Comparison of ENCODE assay signal across 23 cellular contexts in genomic region chr1:235375919-235376600, GRCh38. TPM values are rescaled to one million over a fixed set of nuclear protein-coding genes. Genes with fewer than 3 reads are reported as not detected.
A peak's percentile ranks its signal among the peaks of the same experiment; 100 is the strongest.
DNase-seq lines count a peak whose midpoint lies in the region; ATAC-seq, FAIRE-seq and TF ChIP-seq lines count a peak whose summit lies in the region.
"Had no signal": no experiment of that assay in that cellular context is flagged by ENCODE, and none has a peak within 500 bp of the region (broad histone marks: within the 10 kb centered on the region; RNA-seq: fewer than 3 reads in every experiment).

No MANE protein-coding gene starts in this region.

- ATAC-seq in foreskin keratinocyte = no peak
- ATAC-seq: A549 had no signal

- no peak overlapping the region for H3K4me3 Mint-ChIP-seq in MCF 10A (ENCODE audit: unreplicated experiment)
- peak overlapping the region in 1 of 5 experiments; percentile 17 for H3K4me3 Mint-ChIP-seq in brain
- H3K4me3 Mint-ChIP-seq: CD4-positive, alpha-beta T cell; HFFc6 had no signal

- CTCF ChIA-PET in MCF 10A (lab: Yijun Ruan, JAX) = interaction anchor here (0.6 to 3.6 kb wide), 6 partner anchors 14 to 459 kb away, joined by 3 to 9 read pairs (median 6); partner anchors contain the start of gene B3GALNT2
- CTCF ChIA-PET in GM10248 (lab: Yijun Ruan, JAX) = interaction anchor here (1.1 kb wide), 1 partner anchor 298 kb away, joined by 3 read pairs; no protein-coding TSS in a partner anchor

- no peak for TF ChIP-seq POLR2A in breast epithelium (IDR thresholded peaks at IDR 0.05)

- H3K4me3 ChIP-seq in breast epithelium (no peak overlapping the region), kidney (ENCODE audit: low read length in 2 of 2) (no peak overlapping the region)
- H3K4me3 ChIP-seq: A549, Peyer's patch, SJCRH30 had no signal

- BruUV-seq in MCF 10A (replicated peaks; lab: Mats Ljungman, UMichigan) = no TSS peak

- H3K27me3 ChIP-seq in breast epithelium (no peaks in the 10 kb centered on the region), foreskin keratinocyte (no peaks in the 10 kb centered on the region)
- H3K27me3 ChIP-seq: BE2C, Peyer's patch, SJCRH30 had no signal

- H3K9ac ChIP-seq in kidney (ENCODE audit: low read length in 2 of 2) = no peak overlapping the region

- H3K27ac Mint-ChIP-seq in MCF 10A (ENCODE audit: low read depth, unreplicated experiment) (peak overlapping the region; percentile 39), brain (peak overlapping the region in 3 of 5 experiments; percentile 4 to 73 (median 62))
- H3K27ac Mint-ChIP-seq: CD4-positive, alpha-beta T cell; HFFc6 had no signal

- no peaks in the 10 kb centered on the region for H3K27me3 Mint-ChIP-seq in MCF 10A (ENCODE audit: insufficient read depth, unreplicated experiment)
- H3K27me3 Mint-ChIP-seq in brain = no peaks in the 10 kb centered on the region
- H3K27me3 Mint-ChIP-seq: CD4-positive, alpha-beta T cell had no signal

- POLR2A ChIA-PET in MCF 10A (lab: Yijun Ruan, JAX) = interaction anchor here (0.6 to 1.5 kb wide), 4 partner anchors 9 to 625 kb away, joined by 3 to 7 read pairs (median 5); partner anchors contain the start of gene TBCE
- POLR2A ChIA-PET in GM10248 (lab: Yijun Ruan, JAX) = no interaction called here

- H3K36me3 ChIP-seq in breast epithelium (no peaks in the 10 kb centered on the region), kidney (ENCODE audit: control insufficient read depth in 1 of 2, insufficient read depth in 2 of 2, low read length in 2 of 2) (peaks cover 0 to 4% of the 10 kb centered on the region in 2 donors)

- H3K9me3 ChIP-seq in breast epithelium = no peaks in the 10 kb centered on the region
- H3K9me3 ChIP-seq in kidney (ENCODE audit: control insufficient read depth in 1 of 2, low read length in 2 of 2) = no peaks in the 10 kb centered on the region
- H3K9me3 ChIP-seq: A549, BE2C, Caco-2, Peyer's patch, SJCRH30 had no signal

- H3K36me3 Mint-ChIP-seq in MCF 10A (ENCODE audit: insufficient read depth, unreplicated experiment) = peaks cover 66% of the 10 kb centered on the region
- peaks cover 78% of the 10 kb centered on the region for H3K36me3 Mint-ChIP-seq in brain

- no peak for FAIRE-seq in kidney (lab: Jason Lieb, UNC)
- FAIRE-seq: A549, GM19239, H54 had no signal

- intact Hi-C loops in MCF 10A (cut with micrococcal nuclease) = no loop called here
- intact Hi-C loops in breast epithelium (cut with DNase I; ENCODE audit: low total_unique reads) = no loop called here
- intact Hi-C loops in kidney (cut with DNase I) = no loop called here

- TF ChIP-seq CTCF in MCF 10A (IDR thresholded peaks at IDR 0.05; ENCODE audit: unreplicated experiment) (no peak), breast epithelium (IDR thresholded peaks at IDR 0.05) (no peak), brain (conservative IDR thresholded peaks at IDR 0.05) (no peak), kidney (IDR thresholded peaks at IDR 0.05; ENCODE audit: borderline replicate concordance, extremely low read depth, insufficient read depth) (no peak), GM10248 (IDR thresholded peaks at IDR 0.05; ENCODE audit: control extremely low read depth, extremely low read depth, low read depth, missing control alignments) (no peak), foreskin keratinocyte (conservative IDR thresholded peaks at IDR 0.05) (no peak)

- H3K4me1 Mint-ChIP-seq in MCF 10A (ENCODE audit: insufficient read depth, unreplicated experiment) = no peaks in the 10 kb centered on the region
- H3K4me1 Mint-ChIP-seq in brain = peaks cover 5% of the 10 kb centered on the region

- H3K27ac ChIP-seq in breast epithelium (no peak overlapping the region), kidney (ENCODE audit: low read depth in 2 of 2, low read length in 2 of 2) (no peak overlapping the region), foreskin keratinocyte (no peak overlapping the region)
- H3K27ac ChIP-seq: A549, Peyer's patch, SJCRH30 had no signal

- no peaks in the 10 kb centered on the region for H3K4me1 ChIP-seq in breast epithelium
- peaks cover 0 to 2% of the 10 kb centered on the region in 2 donors for H3K4me1 ChIP-seq in kidney (ENCODE audit: control insufficient read depth in 1 of 2, insufficient read depth in 1 of 2, low read depth in 1 of 2, low read length in 2 of 2)
- no peaks in the 10 kb centered on the region for H3K4me1 ChIP-seq in foreskin keratinocyte
- H3K4me1 ChIP-seq: A549, BE2C, Caco-2, Peyer's patch, SJCRH30 had no signal

- no peaks in the 10 kb centered on the region for H3K9me3 Mint-ChIP-seq in MCF 10A (ENCODE audit: unreplicated experiment)
- peaks cover 1 to 4% (median 2%) of the 10 kb centered on the region in 5 experiments for H3K9me3 Mint-ChIP-seq in brain
- H3K9me3 Mint-ChIP-seq: CD4-positive, alpha-beta T cell; HFFc6 had no signal

- DNase-seq in MCF 10A (ENCODE audit: unreplicated experiment) = no peak
- no peak for DNase-seq in breast epithelium (ENCODE audit: low spot score in 2 of 2)
- DNase-seq in NCI-H82 treated with DMSO at 0.1 percent for 48 hours (lab: John Stamatoyannopoulos, UW; ENCODE audit: unreplicated experiment) = peak; percentile 77
- DNase-seq in kidney = no peak
- DNase-seq in GM10248 (ENCODE audit: extremely low spot score) = no peak
- no peak for DNase-seq in AG08395 (ENCODE audit: low spot score)
- no peak for DNase-seq in foreskin keratinocyte
- DNase-seq: BE2C; Caco-2; CD4-positive, alpha-beta T cell; DMS153; HFFc6; MM.1S; NCI-H1048; NCI-H1436 treated with DMSO at 0.1 percent for 48 hours; NCI-H1930; NCI-H748 treated with DMSO at 0.1 percent for 48 hours; Peyer's patch; SJCRH30 had no signal

RNA-seq across cellular contexts. Expression of gene TBCE, which starts 8.8 kb away (rescaled TPM):
- total RNA-seq in MCF 10A (2022) = 45.6 and 52.5 TPM in 2 replicates
- 10 to 100 TPM; 13.3 to 21.2 (median 19.7) TPM for total RNA-seq in breast epithelium
- polyA plus RNA-seq in brain (ENCODE audit: insufficient read depth, low read depth, low replicate concordance) = 20.0 TPM
- total RNA-seq in kidney = 15.1 TPM
- polyA plus RNA-seq in kidney (ENCODE audit: insufficient read depth, low read depth, low replicate concordance) = 22.6 TPM
- 21.7 and 23.6 TPM in 2 replicates for total RNA-seq in foreskin keratinocyte
- 18.8 and 21.2 TPM in 2 replicates for polyA plus RNA-seq in foreskin keratinocyte

RNA-seq across cellular contexts. Expression of gene GGPS1, which starts 47.7 kb away (rescaled TPM):
- total RNA-seq in MCF 10A (2022) = 56.5 and 74.8 TPM in 2 replicates
- 10 to 100 TPM; 17.7 to 38.3 (median 22.4) TPM for total RNA-seq in breast epithelium
- polyA plus RNA-seq in brain (ENCODE audit: insufficient read depth, low read depth, low replicate concordance) = 22.3 TPM
- 39.0 TPM for total RNA-seq in kidney
- polyA plus RNA-seq in kidney (ENCODE audit: insufficient read depth, low read depth, low replicate concordance) = 38.3 TPM
- 27.8 and 29.5 TPM in 2 replicates for total RNA-seq in foreskin keratinocyte
- 24.8 and 28.5 TPM in 2 replicates for polyA plus RNA-seq in foreskin keratinocyte

RNA-seq across cellular contexts. Expression of gene ARID4B, which starts 48.1 kb away (rescaled TPM):
- total RNA-seq in MCF 10A (2022) (48.7 and 61.0 TPM in 2 replicates), breast epithelium (10 to 100 TPM; 34.4 to 91.6 (median 76.7) TPM), kidney (50.3 TPM), foreskin keratinocyte (16.0 and 17.6 TPM in 2 replicates)
- polyA plus RNA-seq in brain (ENCODE audit: insufficient read depth, low read depth, low replicate concordance) (8.1 TPM), kidney (ENCODE audit: insufficient read depth, low read depth, low replicate concordance) (6.6 TPM), foreskin keratinocyte (2.1 and 2.7 TPM in 2 replicates)
